Comparison of ENCODE assay signal across 1 cellular context in genomic region chr16:85491798-85492616, GRCh38.
TF ChIP-seq lines count a peak whose summit lies in the region.

No MANE protein-coding gene starts in this region.

TF ChIP-seq in GM12878, 131 proteins besides CTCF, POLR2A, EP300 and RAD21 (continued from another document):
- TF ChIP-seq ETV6 (conservative IDR thresholded peaks at IDR 0.05 in 1 of 2, IDR thresholded peaks at IDR 0.05 in 1 of 2; ENCODE audit: borderline replicate concordance in 1 of 2, low read depth in 1 of 2) (no peak), ZBED1 (IDR thresholded peaks at IDR 0.05; ENCODE audit: borderline replicate concordance) (no peak), FOXK2 (IDR thresholded peaks at IDR 0.05) (no peak), MAX (IDR thresholded peaks at IDR 0.05; ENCODE audit: low read depth, low read length) (no peak), SRF (IDR thresholded peaks at IDR 0.05; ENCODE audit: low read depth in 2 of 2, low read length in 2 of 2) (no peak), CBX3 (IDR thresholded peaks at IDR 0.05; ENCODE audit: borderline replicate concordance, low read depth) (no peak), SIX5 (IDR thresholded peaks at IDR 0.05; ENCODE audit: low read depth, low read length, severe bottlenecking) (no peak), CBFB (IDR thresholded peaks at IDR 0.05; ENCODE audit: low read depth) (no peak), MYB (IDR thresholded peaks at IDR 0.05; ENCODE audit: borderline replicate concordance, low read depth, low read length) (no peak), HDGF (IDR thresholded peaks at IDR 0.05) (no peak), MLLT1 (IDR thresholded peaks at IDR 0.05) (no peak), YY1 (IDR thresholded peaks at IDR 0.05; ENCODE audit: low read depth, low read length) (no peak), PKNOX1 (IDR thresholded peaks at IDR 0.05) (no peak), EZH2 (IDR thresholded peaks at IDR 0.05; ENCODE audit: borderline replicate concordance, control insufficient read depth, low read depth, low read length) (no peak), ELK1 (IDR thresholded peaks at IDR 0.05; ENCODE audit: low read depth, low read length) (no peak), ASH2L (IDR thresholded peaks at IDR 0.05; ENCODE audit: borderline replicate concordance, low read depth) (no peak)
